Comparison of ENCODE assay signal across 8 cellular contexts in genomic region chr4:74158561-74159396, GRCh38. TPM values are rescaled to one million over a fixed set of nuclear protein-coding genes. Genes with fewer than 3 reads are reported as not detected.
DNase-seq lines count a peak whose midpoint lies in the region; ATAC-seq and TF ChIP-seq lines count a peak whose summit lies in the region.

No MANE protein-coding gene starts in this region.

- no peaks in the 10 kb centered on the region for H3K9me3 ChIP-seq in Peyer's patch

- TF ChIP-seq POLR2A in Peyer's patch (IDR thresholded peaks at IDR 0.05) = no peak

- H3K4me3 ChIP-seq in Peyer's patch = peak overlapping the region; percentile 65 to 93 (median 74)
- peak overlapping the region; percentile 81 for H3K4me3 ChIP-seq in epithelial cell of esophagus (ENCODE audit: low read length)

- no peaks in the 10 kb centered on the region for H3K9me3 Mint-ChIP-seq in activated naive CD4-positive, alpha-beta T cell treated with anti-CD3 and anti-CD28 coated beads, Interleukin-2, amount 10 ng/mL, durations not matched to agents 7 days and 5 days
- no peaks in the 10 kb centered on the region for H3K9me3 Mint-ChIP-seq in neural crest cell

- H3K27me3 ChIP-seq in Peyer's patch = no peaks in the 10 kb centered on the region

- no peak for ATAC-seq in GM18520 (IDR thresholded peaks at IDR 0.05; ENCODE audit: unreplicated experiment)

- H3K4me1 ChIP-seq in Peyer's patch = no peaks in the 10 kb centered on the region

- TF ChIP-seq CTCF in Peyer's patch (IDR thresholded peaks at IDR 0.05) (no peak), epithelial cell of esophagus (IDR thresholded peaks at IDR 0.05; ENCODE audit: insufficient read depth, low read depth, low read length, missing control alignments) (no peak), neural crest cell (conservative IDR thresholded peaks at IDR 0.05) (no peak)

- H3K27ac Mint-ChIP-seq in activated naive CD4-positive, alpha-beta T cell treated with anti-CD3 and anti-CD28 coated beads, Interleukin-2, amount 10 ng/mL, durations not matched to agents 7 days and 5 days = peak overlapping the region; percentile 83
- peak overlapping the region; percentile 96 for H3K27ac Mint-ChIP-seq in neural crest cell (ENCODE audit: unreplicated experiment)

- H3K36me3 Mint-ChIP-seq in activated naive CD4-positive, alpha-beta T cell treated with anti-CD3 and anti-CD28 coated beads, Interleukin-2, amount 10 ng/mL, durations not matched to agents 7 days and 5 days = peaks cover 9% of the 10 kb centered on the region
- peaks cover 6% of the 10 kb centered on the region for H3K36me3 Mint-ChIP-seq in neural crest cell (ENCODE audit: low read depth)

- H3K4me1 Mint-ChIP-seq in activated naive CD4-positive, alpha-beta T cell treated with anti-CD3 and anti-CD28 coated beads, Interleukin-2, amount 10 ng/mL, durations not matched to agents 7 days and 5 days = peaks cover 22% of the 10 kb centered on the region
- peaks cover 24% of the 10 kb centered on the region for H3K4me1 Mint-ChIP-seq in neural crest cell

- peaks cover 16% of the 10 kb centered on the region for H3K27me3 Mint-ChIP-seq in activated naive CD4-positive, alpha-beta T cell treated with anti-CD3 and anti-CD28 coated beads, Interleukin-2, amount 10 ng/mL, durations not matched to agents 7 days and 5 days
- no peaks in the 10 kb centered on the region for H3K27me3 Mint-ChIP-seq in neural crest cell (ENCODE audit: low read depth)

- CTCF ChIA-PET in activated naive CD4-positive, alpha-beta T cell treated with anti-CD3 and anti-CD28 coated beads, Interleukin-2, amount 10 ng/mL, durations not matched to agents 7 days and 5 days (lab: Charles Lee) = interaction anchor here (1.0 to 1.5 kb wide), 2 partner anchors 19 to 24 kb away, joined by 3 read pairs; no protein-coding TSS in a partner anchor

- peak overlapping the region; percentile 78 to 97 (median 90) for H3K27ac ChIP-seq in Peyer's patch

- H3K4me3 Mint-ChIP-seq in activated naive CD4-positive, alpha-beta T cell treated with anti-CD3 and anti-CD28 coated beads, Interleukin-2, amount 10 ng/mL, durations not matched to agents 7 days and 5 days = peak overlapping the region; percentile 77
- H3K4me3 Mint-ChIP-seq in neural crest cell = peak overlapping the region; percentile 86

- peaks cover 0 to 16% (median 0%) of the 10 kb centered on the region in 3 donors for H3K36me3 ChIP-seq in Peyer's patch

- DNase-seq in activated naive CD4-positive, alpha-beta T cell treated with anti-CD3 and anti-CD28 coated beads, Interleukin-2, amount 10 ng/mL, durations not matched to agents 7 days and 5 days = no peak
- no peak for DNase-seq in activated naive CD4-positive, alpha-beta T cell treated with anti-CD3 and anti-CD28 coated beads, Interleukin-2, amount 50 U/mL, for 16 hours
- DNase-seq in Peyer's patch (no peak), epithelial cell of esophagus (ENCODE audit: low read depth) (peak; percentile 68), neural crest cell (ENCODE audit: low read depth, low spot score) (no peak), iPS-NIHi7 (ENCODE audit: extremely low spot score) (no peak)
- no peak for DNase-seq in activated CD4-positive, alpha-beta T cell treated with anti-CD3 and anti-CD28 coated beads for 4 hours

RNA-seq across cellular contexts. Expression of gene MTHFD2L, which starts 0.9 kb away (rescaled TPM):
- total RNA-seq in Peyer's patch = 10 to 100 TPM; 11.8 to 17.1 (median 14.9) TPM
- total RNA-seq in neural crest cell = 19.3 and 19.9 TPM in 2 replicates

RNA-seq across cellular contexts. Expression of gene CXCL2, which starts 59.8 kb away (rescaled TPM):
- 10 to 100 TPM in 2 of 4 donors, 1 to 10 TPM in 2; 8.0 to 27.2 (median 9.9) TPM for total RNA-seq in Peyer's patch
- 0.98 and 1.3 TPM in 2 replicates for total RNA-seq in neural crest cell
